ENCODE assay signal across 9 cellular contexts in genomic region chr12:124510301-124510970, GRCh38. TPM values are rescaled to one million over a fixed set of nuclear protein-coding genes. Genes with fewer than 3 reads are reported as not detected.
A peak's percentile ranks its signal among the peaks of the same experiment; 100 is the strongest.
DNase-seq lines count a peak whose midpoint lies in the region; ATAC-seq and TF ChIP-seq lines count a peak whose summit lies in the region.
"Had no signal": no experiment of that assay in that cellular context is flagged by ENCODE, and none has a peak within 500 bp of the region (broad histone marks: within the 10 kb centered on the region; RNA-seq: fewer than 3 reads in every experiment).

No MANE protein-coding gene starts in this region.

- H3K9me3 Mint-ChIP-seq in activated CD4-positive, alpha-beta T cell treated with anti-CD3 and anti-CD28 coated beads, Interleukin-2, amount 10 ng/mL, durations not matched to agents 24 days and 14 days: no peaks in the 10 kb centered on the region
- peaks cover 17% of the 10 kb centered on the region for H3K9me3 Mint-ChIP-seq in glutamatergic neuron (ENCODE audit: unreplicated experiment)
- H3K9me3 Mint-ChIP-seq: CD4-positive, alpha-beta memory T cell had no signal

- no peak overlapping the region for H3K27ac Mint-ChIP-seq in activated CD4-positive, alpha-beta T cell treated with anti-CD3 and anti-CD28 coated beads, Interleukin-2, amount 10 ng/mL, durations not matched to agents 24 days and 14 days
- peak overlapping the region; percentile 67 for H3K27ac Mint-ChIP-seq in glutamatergic neuron (ENCODE audit: unreplicated experiment)

- peak overlapping the region; percentile 62 for H3K4me2 ChIP-seq in SK-N-SH

- peaks cover 100% of the 10 kb centered on the region for H3K79me2 ChIP-seq in SK-N-SH (ENCODE audit: insufficient read depth)

- no peaks in the 10 kb centered on the region for H3K27me3 ChIP-seq in SK-N-SH (ENCODE audit: insufficient read depth)

- no peaks in the 10 kb centered on the region for H3K4me1 Mint-ChIP-seq in activated CD4-positive, alpha-beta T cell treated with anti-CD3 and anti-CD28 coated beads, Interleukin-2, amount 10 ng/mL, durations not matched to agents 24 days and 14 days
- peaks cover 54% of the 10 kb centered on the region for H3K4me1 Mint-ChIP-seq in glutamatergic neuron (ENCODE audit: low read depth, unreplicated experiment)

- H3K4me3 ChIP-seq in SK-N-SH (ENCODE audit: low read depth in 2 of 2, low read length in 1 of 2): no peak overlapping the region

- WGBS in SK-N-SH (ENCODE audit: low lambda C conversion rate): 92% methylated on average over 12 of the region's 17 CpGs

- ATAC-seq in sciatic nerve: no peak

- no peak overlapping the region for H2AFZ ChIP-seq in SK-N-SH (ENCODE audit: low read depth)

- peak; percentile 58 for DNase-seq in activated CD4-positive, alpha-beta T cell treated with anti-CD3 and anti-CD28 coated beads, Interleukin-2, amount 10 ng/mL, durations not matched to agents 24 days and 14 days
- DNase-seq in activated CD4-positive, alpha-beta T cell treated with anti-CD3 and anti-CD28 coated beads for 4 hours: no peak
- DNase-seq in SK-N-SH: peak; percentile 68
- no peak for DNase-seq in glutamatergic neuron
- DNase-seq in superior temporal gyrus (ENCODE audit: extremely low spot score): peak; percentile 73
- DNase-seq in RPMI8226: no peak
- no peak for DNase-seq in sciatic nerve (ENCODE audit: low spot score)
- no peak for DNase-seq in GOT3 (lab: John Stamatoyannopoulos, UW)

- no peaks in the 10 kb centered on the region for H3K9me3 ChIP-seq in SK-N-SH

- peaks cover 0 to 8% of the 10 kb centered on the region in 2 experiments for H3K36me3 ChIP-seq in SK-N-SH (replicated peaks in 1 of 2; ENCODE audit: control insufficient read depth in 1 of 2, insufficient read depth in 2 of 2, low read length in 1 of 2)

- H4K20me1 ChIP-seq in SK-N-SH (ENCODE audit: insufficient read depth): peaks cover 71% of the 10 kb centered on the region

- POLR2A ChIA-PET in SK-N-SH (lab: Yijun Ruan, JAX): interaction anchor here (2.2 kb wide), 1 partner anchor 56 kb away, joined by 6 read pairs; no protein-coding TSS in a partner anchor

- no peaks in the 10 kb centered on the region for H3K36me3 Mint-ChIP-seq in activated CD4-positive, alpha-beta T cell treated with anti-CD3 and anti-CD28 coated beads, Interleukin-2, amount 10 ng/mL, durations not matched to agents 24 days and 14 days (ENCODE audit: low read depth)
- H3K36me3 Mint-ChIP-seq in glutamatergic neuron (ENCODE audit: unreplicated experiment): peaks cover 4% of the 10 kb centered on the region

- no peaks in the 10 kb centered on the region for H3K9me2 ChIP-seq in SK-N-SH

- peak overlapping the region; percentile 82 to 95 for H3K27ac ChIP-seq in SK-N-SH (ENCODE audit: low read depth in 2 of 2, low read length in 1 of 2)

- peak overlapping the region; percentile 30; the same call in 1 of the 2 replicates for H3K9ac ChIP-seq in SK-N-SH

- H3K27me3 Mint-ChIP-seq in activated CD4-positive, alpha-beta T cell treated with anti-CD3 and anti-CD28 coated beads, Interleukin-2, amount 10 ng/mL, durations not matched to agents 24 days and 14 days: no peaks in the 10 kb centered on the region
- peaks cover 19% of the 10 kb centered on the region for H3K27me3 Mint-ChIP-seq in glutamatergic neuron (ENCODE audit: unreplicated experiment)
- H3K27me3 Mint-ChIP-seq: CD4-positive, alpha-beta memory T cell had no signal

- no peak for TF ChIP-seq EP300 in SK-N-SH (IDR thresholded peaks at IDR 0.05; ENCODE audit: borderline replicate concordance in 1 of 2, low read depth in 1 of 2, low read length in 1 of 2)

- H3K4me3 Mint-ChIP-seq in activated CD4-positive, alpha-beta T cell treated with anti-CD3 and anti-CD28 coated beads, Interleukin-2, amount 10 ng/mL, durations not matched to agents 24 days and 14 days: no peak overlapping the region
- peak overlapping the region; percentile 2 for H3K4me3 Mint-ChIP-seq in glutamatergic neuron (ENCODE audit: unreplicated experiment)
- H3K4me3 Mint-ChIP-seq: CD4-positive, alpha-beta memory T cell had no signal

- intact Hi-C loops in activated CD4-positive, alpha-beta T cell treated with anti-CD3 and anti-CD28 coated beads, Interleukin-2, amount 10 ng/mL, durations not matched to agents 24 days and 14 days (cut with micrococcal nuclease): no loop called here
- intact Hi-C loops in sciatic nerve (cut with DNase I): loop anchor here (10.0 kb wide), 1 partner anchor 54 kb away; the partner anchor contains the start of gene NCOR2

- H3K4me1 ChIP-seq in SK-N-SH (ENCODE audit: control insufficient read depth in 1 of 2, insufficient read depth in 2 of 2, low read depth in 1 of 2, low read length in 1 of 2): peaks cover 81 to 82% of the 10 kb centered on the region in 2 experiments

- TF ChIP-seq CTCF in SK-N-SH (IDR thresholded peaks at IDR 0.05) (peak; percentile 36), glutamatergic neuron (IDR thresholded peaks at IDR 0.05; ENCODE audit: partially characterized antibody, unreplicated experiment) (no peak)

- H3F3A ChIP-seq in SK-N-SH (replicated peaks; ENCODE audit: insufficient read depth): peaks cover 52% of the 10 kb centered on the region

- CTCF ChIA-PET in SK-N-SH (lab: Yijun Ruan, JAX): interaction anchor here (0.8 to 1.6 kb wide), 9 partner anchors 20 to 478 kb away, joined by 3 to 5 read pairs (median 4); no protein-coding TSS in a partner anchor

- TF ChIP-seq RAD21 in SK-N-SH (IDR thresholded peaks at IDR 0.05; ENCODE audit: low read length): peak; percentile 51

TF ChIP-seq in SK-N-SH, 30 proteins besides CTCF, POLR2A, EP300 and RAD21:
- TF ChIP-seq EZH2phosphoT487 (IDR thresholded peaks at IDR 0.05; ENCODE audit: borderline replicate concordance, low read depth) (no peak), JUND (IDR thresholded peaks at IDR 0.05) (no peak), PBX3 (IDR thresholded peaks at IDR 0.05) (no peak), MXI1 (IDR thresholded peaks at IDR 0.05; ENCODE audit: low read depth, low read length) (no peak), MAX (IDR thresholded peaks at IDR 0.05; ENCODE audit: low read depth) (no peak), SMC3 (IDR thresholded peaks at IDR 0.05; ENCODE audit: low read depth, low read length) (no peak), RCOR1 (IDR thresholded peaks at IDR 0.05; ENCODE audit: low read length) (peak; percentile 27; the same call in 1 of the 2 replicates), CHD2 (IDR thresholded peaks at IDR 0.05; ENCODE audit: low read length, partially characterized antibody) (no peak)

RNA-seq across cellular contexts. Expression of gene NCOR2, which starts 57.0 kb away (rescaled TPM):
- 125 and 128 TPM in 2 replicates for total RNA-seq in activated CD4-positive, alpha-beta T cell treated with anti-CD3 and anti-CD28 coated beads, Interleukin-2, amount 10 ng/mL, durations not matched to agents 24 days and 14 days
- polyA plus RNA-seq in SK-N-SH (2012; rRNA removed): 9.1 and 19.0 TPM in 2 replicates
- 14.3 and 16.0 TPM in 2 replicates for polyA plus RNA-seq in SK-N-SH (2012; cell fraction: cytosol; rRNA removed)
- 61.3 and 99.7 TPM in 2 replicates for polyA plus RNA-seq in SK-N-SH (2012; cell fraction: nucleus; rRNA removed)
- total RNA-seq in glutamatergic neuron (ENCODE audit: unreplicated experiment) (360 TPM), sciatic nerve (345 TPM)

Comparison
In these comparisons a context has a peak if more than half of its experiments do, and no peak if none do; other contexts are left out.
1. DNase-seq: peak in activated CD4-positive, alpha-beta T cell treated with anti-CD3 and anti-CD28 coated beads, Interleukin-2, amount 10 ng/mL, durations not matched to agents 24 days and 14 days (single experiment), SK-N-SH (single experiment) and superior temporal gyrus (single experiment); none in activated CD4-positive, alpha-beta T cell treated with anti-CD3 and anti-CD28 coated beads for 4 hours (0 of 2), glutamatergic neuron (single experiment), RPMI8226 (single experiment), sciatic nerve (single experiment) and GOT3 (single experiment).